ENCODE assay signal across 1 cellular context in the genomic region with DNA sequence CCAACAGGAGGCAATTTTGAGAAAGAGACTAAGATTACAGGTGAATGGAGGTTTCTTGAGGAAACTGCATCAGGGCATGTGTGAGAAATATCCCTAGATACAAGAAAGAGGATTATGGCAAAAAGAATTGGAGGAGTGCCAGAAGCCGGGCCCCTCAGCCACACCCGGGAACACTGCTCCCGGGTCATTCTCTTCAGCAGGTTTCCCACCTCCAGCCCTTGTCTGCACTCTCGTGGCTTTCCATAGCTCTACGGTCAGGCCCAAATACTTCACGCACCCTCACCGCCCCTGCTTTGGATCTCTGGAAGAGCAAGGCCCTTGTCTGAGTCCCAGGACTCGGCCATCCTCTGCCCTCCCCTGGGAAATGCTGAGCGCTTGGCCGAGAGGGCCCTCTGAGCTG.
TF ChIP-seq lines count a peak whose summit lies in the region.

No MANE protein-coding gene starts in this region.

TF ChIP-seq in HEK293, 187 proteins besides CTCF, POLR2A, EP300 and RAD21:
- peak; percentile 71 for TF ChIP-seq ZBTB20 (tag by site-specific recombination; IDR thresholded peaks at IDR 0.05)
- TF ChIP-seq, protein P1, sequence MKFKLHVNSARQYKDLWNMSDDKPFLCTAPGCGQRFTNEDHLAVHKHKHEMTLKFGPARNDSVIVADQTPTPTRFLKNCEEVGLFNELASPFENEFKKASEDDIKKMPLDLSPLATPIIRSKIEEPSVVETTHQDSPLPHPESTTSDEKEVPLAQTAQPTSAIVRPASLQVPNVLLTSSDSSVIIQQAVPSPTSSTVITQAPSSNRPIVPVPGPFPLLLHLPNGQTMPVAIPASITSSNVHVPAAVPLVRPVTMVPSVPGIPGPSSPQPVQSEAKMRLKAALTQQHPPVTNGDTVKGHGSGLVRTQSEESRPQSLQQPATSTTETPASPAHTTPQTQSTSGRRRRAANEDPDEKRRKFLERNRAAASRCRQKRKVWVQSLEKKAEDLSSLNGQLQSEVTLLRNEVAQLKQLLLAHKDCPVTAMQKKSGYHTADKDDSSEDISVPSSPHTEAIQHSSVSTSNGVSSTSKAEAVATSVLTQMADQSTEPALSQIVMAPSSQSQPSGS (tag by site-specific recombination; IDR thresholded peaks at IDR 0.05; ENCODE audit: low read depth) = no peak
- no peak for TF ChIP-seq ZNF37A (tag by site-specific recombination; IDR thresholded peaks at IDR 0.05)
- no peak for TF ChIP-seq ZNF555 (tag by site-specific recombination; conservative IDR thresholded peaks at IDR 0.05)
- TF ChIP-seq ZNF2 (tag by site-specific recombination; IDR thresholded peaks at IDR 0.05) = no peak
- TF ChIP-seq ZNF610 (tag by site-specific recombination; IDR thresholded peaks at IDR 0.05; ENCODE audit: borderline replicate concordance) = no peak
- no peak for TF ChIP-seq ZNF24 (tag by site-specific recombination; IDR thresholded peaks at IDR 0.05)
- no peak for TF ChIP-seq SALL2 (tag by site-specific recombination; IDR thresholded peaks at IDR 0.05; ENCODE audit: borderline replicate concordance)
- no peak for TF ChIP-seq ZNF184 (tag by site-specific recombination; IDR thresholded peaks at IDR 0.05)
